Comparison of ENCODE assay signal across 23 cellular contexts in genomic region chr14:48973136-48973535, GRCh38.
DNase-seq lines count a peak whose midpoint lies in the region; ATAC-seq, FAIRE-seq and TF ChIP-seq lines count a peak whose summit lies in the region.
"Had no signal": no experiment of that assay in that cellular context is flagged by ENCODE, and none has a peak within 500 bp of the region (broad histone marks: within the 10 kb centered on the region; RNA-seq: fewer than 3 reads in every experiment).

No MANE protein-coding gene starts in this region.

- H2AFZ ChIP-seq in SK-N-SH (ENCODE audit: low read depth) (no peak overlapping the region), HepG2 (ENCODE audit: low read length) (no peak overlapping the region)

- intact Hi-C loops in HepG2 (cut with micrococcal nuclease; ENCODE audit: unreplicated experiment) (no loop called here), spleen (cut with DNase I; ENCODE audit: low total_unique reads) (no loop called here)

- H3K4me2 ChIP-seq in SK-N-SH (no peak overlapping the region), HepG2 (ENCODE audit: low read depth, low read length) (no peak overlapping the region)

- TF ChIP-seq CTCF in SK-N-SH (IDR thresholded peaks at IDR 0.05) (no peak), astrocyte of the cerebellum (IDR thresholded peaks at IDR 0.05; ENCODE audit: low read depth, low read length, missing control alignments) (no peak), HepG2 (CRISPR knock-in tag; IDR thresholded peaks at IDR 0.05) (no peak), spleen (IDR thresholded peaks at IDR 0.05 in 8 of 11, conservative IDR thresholded peaks at IDR 0.05 in 3 of 11) (no peak)

- TF ChIP-seq POLR2A in HepG2 (IDR thresholded peaks at IDR 0.05; ENCODE audit: insufficient read depth in 1 of 2, low read depth in 2 of 2, low read length in 2 of 2) (no peak), spleen (IDR thresholded peaks at IDR 0.05) (no peak)

- H3K9me3 ChIP-seq in SK-N-SH: no peaks in the 10 kb centered on the region
- peaks cover 18% of the 10 kb centered on the region; the same call in 1 of the 2 replicates for H3K9me3 ChIP-seq in HepG2 (ENCODE audit: low read length)
- H3K9me3 ChIP-seq in spleen: peaks cover 0 to 5% (median 0%) of the 10 kb centered on the region in 8 donors
- H3K9me3 ChIP-seq: ascending aorta had no signal

- no peak overlapping the region for H3K9ac ChIP-seq in SK-N-SH
- no peak overlapping the region for H3K9ac ChIP-seq in HepG2 (ENCODE audit: insufficient read depth, low read depth, low read length)

- TF ChIP-seq RAD21 in SK-N-SH (IDR thresholded peaks at IDR 0.05; ENCODE audit: low read length): no peak
- TF ChIP-seq RAD21 in HepG2 (CRISPR knock-in tag; IDR thresholded peaks at IDR 0.05): no peak

- CTCF ChIA-PET in SK-N-SH (lab: Yijun Ruan, JAX): no interaction called here
- CTCF ChIA-PET in HepG2 (lab: Yijun Ruan, JAX; ENCODE audit: low intra/inter-chr PET ratio, low total read pairs): no interaction called here

- H3K36me3 ChIP-seq in SK-N-SH (replicated peaks in 1 of 2; ENCODE audit: control insufficient read depth in 1 of 2, insufficient read depth in 2 of 2, low read length in 1 of 2) (no peaks in the 10 kb centered on the region), HepG2 (replicated peaks in 1 of 2; ENCODE audit: control insufficient read depth in 1 of 2, insufficient read depth in 2 of 2, low read length in 2 of 2) (no peaks in the 10 kb centered on the region), spleen (no peaks in the 10 kb centered on the region)
- H3K36me3 ChIP-seq: ascending aorta had no signal

- BruUV-seq in HepG2 (replicated peaks; lab: Mats Ljungman, UMichigan): no TSS peak

- H3K79me2 ChIP-seq in SK-N-SH (ENCODE audit: insufficient read depth) (no peaks in the 10 kb centered on the region), HepG2 (ENCODE audit: insufficient read depth, low read length) (no peaks in the 10 kb centered on the region)

- in situ Hi-C loops in astrocyte of the cerebellum (cut with HindIII; ENCODE audit: low sequenced_read_pairs) (no loop called here), HepG2 (cut with HindIII; ENCODE audit: extremely low pct_ligation_motif_present, low pct_unique_long_range_greater_than_20kb) (no loop called here), KBM-7 (cut with MboI; ENCODE audit: low pct_unique_long_range_greater_than_20kb, low sequenced_read_pairs) (no loop called here)

- ATAC-seq in SK-N-SH treated with all-trans-retinoic acid at 6 μM for 48 hours (no peak; the same call in 2 of the 3 replicates), HepG2 (peak; percentile 66)
- ATAC-seq: activated CD8-positive, alpha-beta T cell treated with anti-CD3 and anti-CD28 coated beads, Interleukin-2, amount 10 ng/mL, durations not matched to agents 7 days and 5 days; natural killer cell had no signal

- no peak for DNase-seq in SK-N-SH
- DNase-seq in astrocyte of the cerebellum (ENCODE audit: low read depth): peak; percentile 49
- no peak for DNase-seq in HepG2 (ENCODE audit: low spot score)
- no peak for DNase-seq in KBM-7
- no peak for DNase-seq in spleen
- DNase-seq in substantia nigra (lab: John Stamatoyannopoulos, UW): no peak
- DNase-seq in NAMALWA (ENCODE audit: low spot score): no peak
- DNase-seq: activated CD4-positive, CD25-positive, alpha-beta regulatory T cell treated with anti-CD3 and anti-CD28 coated beads, Interleukin-2, amount 50 U/mL, for 72 hours; activated CD8-positive, alpha-beta T cell treated with anti-CD3 and anti-CD28 coated beads, Interleukin-2, amount 10 ng/mL, durations not matched to agents 7 days and 5 days; CD4-positive, alpha-beta memory T cell; cerebellar nuclear complex; DMS 273 treated with DMSO at 0.1 percent for 48 hours; HFFc6; MM.1S; natural killer cell; NCI-H1436; NCI-H2081 treated with DMSO at 0.1 percent for 48 hours; NCI-H774 had no signal

- FAIRE-seq in HepG2 (lab: Jason Lieb, UNC): no peak
- FAIRE-seq: keratinocyte, TTC549 had no signal

- H3K27ac ChIP-seq in SK-N-SH (ENCODE audit: low read depth in 2 of 2, low read length in 1 of 2) (peak overlapping the region in 1 of 2 experiments; percentile 46; a peak in 1 of 4 replicates), HepG2 (ENCODE audit: extremely low read length, insufficient read depth, low read length) (no peak overlapping the region), spleen (no peak overlapping the region), substantia nigra (ENCODE audit: low read depth, low read length, poor library complexity, severe bottlenecking) (no peak overlapping the region)
- H3K27ac ChIP-seq: 22Rv1, ascending aorta had no signal

- H3K4me1 ChIP-seq in SK-N-SH (ENCODE audit: control insufficient read depth in 1 of 2, insufficient read depth in 2 of 2, low read depth in 1 of 2, low read length in 1 of 2): peaks cover 0 to 8% of the 10 kb centered on the region in 2 experiments; a peak in 1 of 4 replicates
- no peaks in the 10 kb centered on the region for H3K4me1 ChIP-seq in HepG2 (ENCODE audit: insufficient read depth, low read length)
- H3K4me1 ChIP-seq in spleen: no peaks in the 10 kb centered on the region
- H3K4me1 ChIP-seq: ascending aorta had no signal

- POLR2A ChIA-PET in SK-N-SH (lab: Yijun Ruan, JAX) (no interaction called here), HepG2 (lab: Yijun Ruan, JAX) (no interaction called here)

- no peaks in the 10 kb centered on the region for H3K27me3 ChIP-seq in SK-N-SH (ENCODE audit: insufficient read depth)
- H3K27me3 ChIP-seq in HepG2 (ENCODE audit: control insufficient read depth in 1 of 2, insufficient read depth in 2 of 2, low read length in 2 of 2): no peaks in the 10 kb centered on the region
- H3K27me3 ChIP-seq in spleen (replicated peaks in 1 of 7): no peaks in the 10 kb centered on the region
- H3K27me3 ChIP-seq: ascending aorta had no signal

- peak in 1 of 2 experiments; percentile 15; a peak in 1 of 4 replicates for TF ChIP-seq EP300 in SK-N-SH (IDR thresholded peaks at IDR 0.05; ENCODE audit: borderline replicate concordance in 1 of 2, low read depth in 1 of 2, low read length in 1 of 2)
- TF ChIP-seq EP300 in HepG2 (IDR thresholded peaks at IDR 0.05; ENCODE audit: low read depth in 2 of 2, low read length in 2 of 2): no peak
- TF ChIP-seq EP300 in HepG2 (CRISPR knock-in tag; IDR thresholded peaks at IDR 0.05; ENCODE audit: borderline replicate concordance): no peak

- H3K4me3 ChIP-seq in SK-N-SH (ENCODE audit: low read depth in 2 of 2, low read length in 1 of 2) (no peak overlapping the region), astrocyte of the cerebellum (ENCODE audit: low read depth, low read length) (no peak overlapping the region), HepG2 (replicated peaks in 1 of 3; ENCODE audit: insufficient read depth in 1 of 3, low read depth in 2 of 3, low read length in 3 of 3) (no peak overlapping the region), spleen (no peak overlapping the region)
- H3K4me3 ChIP-seq: ascending aorta had no signal

- H3K9me2 ChIP-seq in SK-N-SH: no peaks in the 10 kb centered on the region

- peaks cover 4% of the 10 kb centered on the region for H3F3A ChIP-seq in SK-N-SH (replicated peaks; ENCODE audit: insufficient read depth)

- no peaks in the 10 kb centered on the region for H4K20me1 ChIP-seq in SK-N-SH (ENCODE audit: insufficient read depth)
- H4K20me1 ChIP-seq in HepG2 (ENCODE audit: insufficient read depth, low read length): no peaks in the 10 kb centered on the region

TF ChIP-seq in SK-N-SH, 30 proteins besides CTCF, POLR2A, EP300 and RAD21 (continues in another document):
- TF ChIP-seq PBX3 (IDR thresholded peaks at IDR 0.05): 0 out of 2 replicates have a peak, but pooled peaks have one; percentile 13

TF ChIP-seq in SK-N-SH treated with all-trans-retinoic acid at 6 μM for 48 hours, 23 proteins besides CTCF, POLR2A, EP300 and RAD21 (continues in another document):
- TF ChIP-seq GLIS3 (CRISPR knock-in tag; IDR thresholded peaks at IDR 0.05): no peak
- no peak for TF ChIP-seq ZNF8 (CRISPR knock-in tag; IDR thresholded peaks at IDR 0.05)
- no peak for TF ChIP-seq TOX (CRISPR knock-in tag; IDR thresholded peaks at IDR 0.05; ENCODE audit: borderline replicate concordance)
- no peak for TF ChIP-seq ISL1 (CRISPR knock-in tag; IDR thresholded peaks at IDR 0.05)
- no peak for TF ChIP-seq ZNF565 (CRISPR knock-in tag; conservative IDR thresholded peaks at IDR 0.05; ENCODE audit: low read depth)
- TF ChIP-seq ZNF70 (CRISPR knock-in tag; IDR thresholded peaks at IDR 0.05): no peak
- no peak for TF ChIP-seq TCF4 (CRISPR knock-in tag; IDR thresholded peaks at IDR 0.05; ENCODE audit: borderline replicate concordance)

TF ChIP-seq in HepG2, 621 proteins besides CTCF, POLR2A, EP300 and RAD21 (continues in another document):
- no peak for TF ChIP-seq MXD3 (CRISPR knock-in tag; IDR thresholded peaks at IDR 0.05)
- TF ChIP-seq ZMYM4 (CRISPR knock-in tag; IDR thresholded peaks at IDR 0.05): no peak
- no peak for TF ChIP-seq ZNF580 (CRISPR knock-in tag; IDR thresholded peaks at IDR 0.05; ENCODE audit: borderline replicate concordance, low read depth)
- no peak for TF ChIP-seq DPF2 (CRISPR knock-in tag; IDR thresholded peaks at IDR 0.05; ENCODE audit: borderline replicate concordance, low read depth)
- TF ChIP-seq FOSL2 (CRISPR knock-in tag; IDR thresholded peaks at IDR 0.05): no peak
- TF ChIP-seq TBX3 (IDR thresholded peaks at IDR 0.05; ENCODE audit: borderline replicate concordance): no peak
- no peak for TF ChIP-seq ZFP41 (CRISPR knock-in tag; IDR thresholded peaks at IDR 0.05; ENCODE audit: borderline replicate concordance)

Comparison
In these comparisons a context has a peak if more than half of its experiments do, and no peak if none do; other contexts are left out.
1. Of the 25 proteins assayed by ChIP-seq in both HepG2 and SK-N-SH: peak only in HepG2: none; only in SK-N-SH: PBX3; in both: none; in neither: 23; mixed calls (peak in some experiments, not most) for 1.